Comparison of ENCODE assay signal across 13 cellular contexts in genomic region chr5:98940586-98940985, GRCh38. TPM values are rescaled to one million over a fixed set of nuclear protein-coding genes. Genes with fewer than 3 reads are reported as not detected.
DNase-seq lines count a peak whose midpoint lies in the region; ATAC-seq, FAIRE-seq and TF ChIP-seq lines count a peak whose summit lies in the region.
"Had no signal": no experiment of that assay in that cellular context is flagged by ENCODE, and none has a peak within 500 bp of the region (broad histone marks: within the 10 kb centered on the region; RNA-seq: fewer than 3 reads in every experiment).

No MANE protein-coding gene starts in this region.

- TF ChIP-seq CTCF in astrocyte (IDR thresholded peaks at IDR 0.05; ENCODE audit: insufficient read depth, low read depth, low read length): no peak

- H3K4me3 Mint-ChIP-seq in activated T-cell treated with anti-CD3 and anti-CD28 coated beads, Interleukin-2, amount 50 U/mL, for 72 hours: peak overlapping the region in 1 of 2 donors; percentile 12
- H3K4me3 Mint-ChIP-seq in activated T-cell treated with anti-CD3 and anti-CD28 coated beads, Interleukin-2, amount 50 U/mL, for 4 hours: no peak overlapping the region
- H3K4me3 Mint-ChIP-seq in astrocyte (ENCODE audit: unreplicated experiment): no peak overlapping the region
- no peak overlapping the region for H3K4me3 Mint-ChIP-seq in stimulated activated memory B cell treated with anti-CD40 and anti-IgM and Interleukin-4, amounts not matched to agents 10 μg/mL and 1 μg/mL and 100 μg/mL, for 72 hours

- H3K79me2 ChIP-seq in astrocyte (ENCODE audit: insufficient read depth, low read length): no peaks in the 10 kb centered on the region

- peak overlapping the region; percentile 55 for H3K27ac Mint-ChIP-seq in activated T-cell treated with anti-CD3 and anti-CD28 coated beads, Interleukin-2, amount 50 U/mL, for 72 hours
- H3K27ac Mint-ChIP-seq in astrocyte (ENCODE audit: unreplicated experiment): no peak overlapping the region
- H3K27ac Mint-ChIP-seq in stimulated activated memory B cell treated with anti-CD40 and anti-IgM and Interleukin-4, amounts not matched to agents 10 μg/mL and 1 μg/mL and 100 μg/mL, for 72 hours: peak overlapping the region; percentile 20

- H3K4me1 ChIP-seq in astrocyte (ENCODE audit: insufficient read depth, low read length): peaks cover 2% of the 10 kb centered on the region
- H3K4me1 ChIP-seq: Peyer's patch had no signal

- peak overlapping the region; percentile 13 for H3K4me2 ChIP-seq in astrocyte (ENCODE audit: low read length)

- no peaks in the 10 kb centered on the region for H3K9me3 ChIP-seq in astrocyte (ENCODE audit: insufficient read depth, low read depth, low read length)
- H3K9me3 ChIP-seq: Peyer's patch had no signal

- H3K36me3 Mint-ChIP-seq in activated T-cell treated with anti-CD3 and anti-CD28 coated beads, Interleukin-2, amount 50 U/mL, for 72 hours (ENCODE audit: insufficient read depth in 2 of 2): no peaks in the 10 kb centered on the region
- H3K36me3 Mint-ChIP-seq in activated T-cell treated with anti-CD3 and anti-CD28 coated beads, Interleukin-2, amount 50 U/mL, for 4 hours (ENCODE audit: insufficient read depth): no peaks in the 10 kb centered on the region
- H3K36me3 Mint-ChIP-seq in astrocyte (ENCODE audit: low read depth, unreplicated experiment): no peaks in the 10 kb centered on the region
- H3K36me3 Mint-ChIP-seq in stimulated activated memory B cell treated with anti-CD40 and anti-IgM and Interleukin-4, amounts not matched to agents 10 μg/mL and 1 μg/mL and 100 μg/mL, for 72 hours: no peaks in the 10 kb centered on the region

- no peak overlapping the region for H2AFZ ChIP-seq in astrocyte (ENCODE audit: low read depth, low read length)

- no peak for DNase-seq in activated T-cell treated with anti-CD3 and anti-CD28 coated beads, Interleukin-2, amount 50 U/mL, for 72 hours
- DNase-seq in activated T-cell treated with anti-CD3 and anti-CD28 coated beads, Interleukin-2, amount 50 U/mL, for 4 hours: no peak
- DNase-seq in astrocyte (ENCODE audit: low read depth): peak; percentile 61
- DNase-seq in hippocampal formation (lab: John Stamatoyannopoulos, UW): peak; percentile 5 to 33
- no peak for DNase-seq in NCI-H2081 (lab: John Stamatoyannopoulos, UW)
- DNase-seq in cortex of kidney (lab: John Stamatoyannopoulos, UW): no peak
- DNase-seq: activated effector memory CD4-positive, alpha-beta T cell treated with Interleukin-2 at 50 U/mL for 16 hours; KBM-7; NCI-H187 treated with DMSO at 0.1 percent for 48 hours; Peyer's patch; stimulated activated naive CD4-positive, alpha-beta T cell had no signal

- H3K36me3 ChIP-seq in astrocyte (ENCODE audit: insufficient read depth, low read length): no peaks in the 10 kb centered on the region
- H3K36me3 ChIP-seq: Peyer's patch had no signal

- ATAC-seq in activated T-cell treated with anti-CD3 and anti-CD28 coated beads, Interleukin-2, amount 50 U/mL, for 72 hours (replicated peaks in 1 of 2): no peak
- ATAC-seq in activated T-cell treated with anti-CD3 and anti-CD28 coated beads, Interleukin-2, amount 50 U/mL, for 4 hours: no peak
- no peak for ATAC-seq in stimulated activated memory B cell treated with anti-CD40 and anti-IgM and Interleukin-4, amounts not matched to agents 10 μg/mL and 1 μg/mL and 100 μg/mL, for 72 hours
- no peak for ATAC-seq in HG02759 (IDR thresholded peaks at IDR 0.05; ENCODE audit: unreplicated experiment)

- H3K27ac ChIP-seq in astrocyte (ENCODE audit: low read depth, low read length): no peak overlapping the region
- H3K27ac ChIP-seq: Peyer's patch had no signal

- H3K4me1 Mint-ChIP-seq in activated T-cell treated with anti-CD3 and anti-CD28 coated beads, Interleukin-2, amount 50 U/mL, for 72 hours (ENCODE audit: low read depth): peaks cover 52% of the 10 kb centered on the region
- peaks cover 44% of the 10 kb centered on the region for H3K4me1 Mint-ChIP-seq in activated T-cell treated with anti-CD3 and anti-CD28 coated beads, Interleukin-2, amount 50 U/mL, for 4 hours (ENCODE audit: low read depth)
- peaks cover 29% of the 10 kb centered on the region for H3K4me1 Mint-ChIP-seq in astrocyte (ENCODE audit: low read depth, unreplicated experiment)
- peaks cover 26% of the 10 kb centered on the region for H3K4me1 Mint-ChIP-seq in stimulated activated memory B cell treated with anti-CD40 and anti-IgM and Interleukin-4, amounts not matched to agents 10 μg/mL and 1 μg/mL and 100 μg/mL, for 72 hours

- no peak overlapping the region for H3K9ac ChIP-seq in astrocyte (ENCODE audit: low read length)

- H4K20me1 ChIP-seq in astrocyte (ENCODE audit: insufficient read depth, low read length): no peaks in the 10 kb centered on the region

- FAIRE-seq in astrocyte (lab: Jason Lieb, UNC): peak; percentile 34

- no peaks in the 10 kb centered on the region for H3K27me3 Mint-ChIP-seq in activated T-cell treated with anti-CD3 and anti-CD28 coated beads, Interleukin-2, amount 50 U/mL, for 72 hours (ENCODE audit: low read depth)
- no peaks in the 10 kb centered on the region for H3K27me3 Mint-ChIP-seq in activated T-cell treated with anti-CD3 and anti-CD28 coated beads, Interleukin-2, amount 50 U/mL, for 4 hours (ENCODE audit: low read depth)
- no peaks in the 10 kb centered on the region for H3K27me3 Mint-ChIP-seq in astrocyte (ENCODE audit: low read depth, unreplicated experiment)
- H3K27me3 Mint-ChIP-seq in stimulated activated memory B cell treated with anti-CD40 and anti-IgM and Interleukin-4, amounts not matched to agents 10 μg/mL and 1 μg/mL and 100 μg/mL, for 72 hours: no peaks in the 10 kb centered on the region

- no peaks in the 10 kb centered on the region for H3K9me3 Mint-ChIP-seq in activated T-cell treated with anti-CD3 and anti-CD28 coated beads, Interleukin-2, amount 50 U/mL, for 72 hours
- H3K9me3 Mint-ChIP-seq in activated T-cell treated with anti-CD3 and anti-CD28 coated beads, Interleukin-2, amount 50 U/mL, for 4 hours: no peaks in the 10 kb centered on the region
- no peaks in the 10 kb centered on the region for H3K9me3 Mint-ChIP-seq in astrocyte (ENCODE audit: unreplicated experiment)
- H3K9me3 Mint-ChIP-seq in stimulated activated memory B cell treated with anti-CD40 and anti-IgM and Interleukin-4, amounts not matched to agents 10 μg/mL and 1 μg/mL and 100 μg/mL, for 72 hours: no peaks in the 10 kb centered on the region

- H3K27me3 ChIP-seq in astrocyte (ENCODE audit: insufficient read depth, low read length): no peaks in the 10 kb centered on the region
- H3K27me3 ChIP-seq: Peyer's patch had no signal

- H3K4me3 ChIP-seq in astrocyte (ENCODE audit: insufficient read depth, low read depth, low read length): no peak overlapping the region
- H3K4me3 ChIP-seq: Peyer's patch had no signal

RNA-seq across cellular contexts. Expression of gene CHD1, which starts 11.8 kb away (rescaled TPM):
- total RNA-seq in activated T-cell treated with anti-CD3 and anti-CD28 coated beads, Interleukin-2, amount 50 U/mL, for 72 hours: 10 to 100 TPM; 66.4 to 67.4 TPM
- total RNA-seq in activated T-cell treated with anti-CD3 and anti-CD28 coated beads, Interleukin-2, amount 50 U/mL, for 4 hours: 10 to 100 TPM; 60.0 to 75.4 (median 63.9) TPM
- total RNA-seq in astrocyte: 38.6 and 39.0 TPM in 2 replicates

Comparison
In these comparisons a context has a peak if more than half of its experiments do, and no peak if none do; other contexts are left out.
1. DNase-seq: peak in astrocyte (single experiment) and hippocampal formation (2 of 2); none in activated T-cell treated with anti-CD3 and anti-CD28 coated beads, Interleukin-2, amount 50 U/mL, for 72 hours (0 of 2), activated T-cell treated with anti-CD3 and anti-CD28 coated beads, Interleukin-2, amount 50 U/mL, for 4 hours (single experiment), NCI-H2081 (0 of 2) and cortex of kidney (single experiment).